In the genomic region with DNA sequence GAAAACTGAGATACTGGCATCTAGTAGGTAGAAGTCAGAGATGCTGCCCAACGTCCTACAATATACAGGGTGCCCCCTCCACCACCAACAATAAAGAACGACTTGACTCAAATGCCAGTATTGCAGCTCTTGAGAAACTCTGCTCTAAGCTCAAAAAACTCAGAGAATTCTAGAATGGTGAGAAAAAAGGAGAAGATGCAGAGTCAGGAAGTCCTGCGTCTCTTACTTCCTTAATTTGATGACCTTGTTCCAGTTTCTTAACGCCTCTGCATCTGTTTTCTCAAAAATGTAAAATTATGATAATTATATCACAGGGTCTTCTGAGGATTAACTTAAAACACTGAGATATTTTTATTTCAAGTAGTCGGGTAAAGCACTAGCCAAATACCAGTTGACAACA, we compare ENCODE assay signal across 18 cellular contexts. TPM values are rescaled to one million over a fixed set of nuclear protein-coding genes. Genes with fewer than 3 reads are reported as not detected.
A peak's percentile ranks its signal among the peaks of the same experiment; 100 is the strongest.
DNase-seq lines count a peak whose midpoint lies in the region; ATAC-seq, FAIRE-seq and TF ChIP-seq lines count a peak whose summit lies in the region.
"Had no signal": no experiment of that assay in that cellular context is flagged by ENCODE, and none has a peak within 500 bp of the region (broad histone marks: within the 10 kb centered on the region; RNA-seq: fewer than 3 reads in every experiment).

No MANE protein-coding gene starts in this region.

- TF ChIP-seq POLR2A in upper lobe of left lung (IDR thresholded peaks at IDR 0.05) = no peak

- CTCF ChIA-PET in PC-3 (lab: Charles Lee) = no interaction called here

- H3K36me3 ChIP-seq in upper lobe of left lung (peaks cover 0 to 4% (median 1%) of the 10 kb centered on the region in 4 donors), PC-3 (ENCODE audit: low read depth, low read length) (peaks cover 3% of the 10 kb centered on the region; the same call in 1 of the 2 replicates), kidney (ENCODE audit: control insufficient read depth in 1 of 2, insufficient read depth in 2 of 2, low read length in 2 of 2) (no peaks in the 10 kb centered on the region)

- peaks cover 28% of the 10 kb centered on the region for H3K4me1 Mint-ChIP-seq in activated naive CD8-positive, alpha-beta T cell treated with anti-CD3 and anti-CD28 coated beads, Interleukin-2, amount 10 ng/mL, durations not matched to agents 7 days and 5 days
- H3K4me1 Mint-ChIP-seq in activated naive CD8-positive, alpha-beta T cell treated with anti-CD3 and anti-CD28 coated beads for 36 hours = peaks cover 20% of the 10 kb centered on the region

- no peaks in the 10 kb centered on the region for H3K9me3 ChIP-seq in upper lobe of left lung
- H3K9me3 ChIP-seq in PC-3 (ENCODE audit: low read length) = no peaks in the 10 kb centered on the region
- no peaks in the 10 kb centered on the region for H3K9me3 ChIP-seq in kidney (ENCODE audit: control insufficient read depth in 1 of 2, low read length in 2 of 2)
- H3K9me3 ChIP-seq: esophagus muscularis mucosa, tibial artery had no signal

- no peaks in the 10 kb centered on the region for H3K9me2 ChIP-seq in PC-3 (replicated peaks; ENCODE audit: low read length)

- H2AFZ ChIP-seq in PC-3 (ENCODE audit: low read length) = no peak overlapping the region

- ATAC-seq in activated naive CD8-positive, alpha-beta T cell treated with anti-CD3 and anti-CD28 coated beads, Interleukin-2, amount 10 ng/mL, durations not matched to agents 7 days and 5 days (ENCODE audit: low read depth) = no peak
- no peak for ATAC-seq in upper lobe of left lung (ENCODE audit: low FRiP score in 2 of 2)
- ATAC-seq in PC-3 = no peak
- no peak for ATAC-seq in HG03432 (IDR thresholded peaks at IDR 0.05; ENCODE audit: unreplicated experiment)
- ATAC-seq: activated CD8-positive, alpha-beta memory T cell treated with anti-CD3 and anti-CD28 coated beads, Interleukin-2, amount 10 ng/mL, durations not matched to agents 7 days and 5 days; HCT116; left ventricle myocardium superior had no signal

- no peaks in the 10 kb centered on the region for H3F3A ChIP-seq in PC-3 (ENCODE audit: low read length, unreplicated experiment)

- 46 to 58% methylated on average over 5 of the region's 5 CpGs for WGBS in upper lobe of left lung, 2 donors

- H3K9me3 Mint-ChIP-seq in activated naive CD8-positive, alpha-beta T cell treated with anti-CD3 and anti-CD28 coated beads, Interleukin-2, amount 10 ng/mL, durations not matched to agents 7 days and 5 days = peaks cover 4% of the 10 kb centered on the region
- peaks cover 2% of the 10 kb centered on the region for H3K9me3 Mint-ChIP-seq in activated naive CD8-positive, alpha-beta T cell treated with anti-CD3 and anti-CD28 coated beads for 36 hours
- H3K9me3 Mint-ChIP-seq: activated naive CD4-positive, alpha-beta T cell treated with anti-CD3 and anti-CD28 coated beads, Interleukin-2, amount 50 U/mL, for 24 hours had no signal

- peaks cover 5% of the 10 kb centered on the region for H3K27me3 Mint-ChIP-seq in activated naive CD8-positive, alpha-beta T cell treated with anti-CD3 and anti-CD28 coated beads, Interleukin-2, amount 10 ng/mL, durations not matched to agents 7 days and 5 days
- peaks cover 5% of the 10 kb centered on the region for H3K27me3 Mint-ChIP-seq in activated naive CD8-positive, alpha-beta T cell treated with anti-CD3 and anti-CD28 coated beads for 36 hours
- H3K27me3 Mint-ChIP-seq: activated naive CD4-positive, alpha-beta T cell treated with anti-CD3 and anti-CD28 coated beads, Interleukin-2, amount 50 U/mL, for 24 hours had no signal

- peak overlapping the region; percentile 19 for H3K27ac Mint-ChIP-seq in activated naive CD8-positive, alpha-beta T cell treated with anti-CD3 and anti-CD28 coated beads, Interleukin-2, amount 10 ng/mL, durations not matched to agents 7 days and 5 days
- H3K27ac Mint-ChIP-seq in activated naive CD8-positive, alpha-beta T cell treated with anti-CD3 and anti-CD28 coated beads for 36 hours = no peak overlapping the region
- H3K27ac Mint-ChIP-seq: activated CD8-positive, alpha-beta memory T cell treated with anti-CD3 and anti-CD28 coated beads, Interleukin-2, amount 10 ng/mL, durations not matched to agents 7 days and 5 days; activated naive CD4-positive, alpha-beta T cell treated with anti-CD3 and anti-CD28 coated beads, Interleukin-2, amount 50 U/mL, for 24 hours had no signal

- POLR2A ChIA-PET in activated naive CD8-positive, alpha-beta T cell treated with anti-CD3 and anti-CD28 coated beads, Interleukin-2, amount 10 ng/mL, durations not matched to agents 7 days and 5 days (lab: Charles Lee) = interaction anchor here (0.7 kb wide), 1 partner anchor 390 kb away, joined by 3 read pairs; no protein-coding TSS in a partner anchor
- POLR2A ChIA-PET in PC-3 (lab: Charles Lee; ENCODE audit: unreplicated experiment) = no interaction called here

- H3K27ac ChIP-seq in caudate nucleus (ENCODE audit: low read depth, low read length) (peak overlapping the region; percentile 47), upper lobe of left lung (peak overlapping the region; percentile 45 to 91 (median 61)), PC-3 (ENCODE audit: low read length) (no peak overlapping the region), kidney (ENCODE audit: low read depth in 2 of 2, low read length in 2 of 2) (no peak overlapping the region)
- H3K27ac ChIP-seq: tibial artery had no signal

- FAIRE-seq in kidney (lab: Jason Lieb, UNC) = no peak

- H3K4me3 ChIP-seq in upper lobe of left lung = no peak overlapping the region
- no peak overlapping the region for H3K4me3 ChIP-seq in PC-3 (ENCODE audit: low read length)
- H3K4me3 ChIP-seq in kidney (ENCODE audit: low read length in 2 of 2) = no peak overlapping the region
- H3K4me3 ChIP-seq: esophagus muscularis mucosa, smooth muscle cell, tibial artery had no signal

- H3K4me3 Mint-ChIP-seq in activated naive CD8-positive, alpha-beta T cell treated with anti-CD3 and anti-CD28 coated beads, Interleukin-2, amount 10 ng/mL, durations not matched to agents 7 days and 5 days = no peak overlapping the region
- no peak overlapping the region for H3K4me3 Mint-ChIP-seq in activated naive CD8-positive, alpha-beta T cell treated with anti-CD3 and anti-CD28 coated beads for 36 hours
- H3K4me3 Mint-ChIP-seq: activated CD8-positive, alpha-beta memory T cell treated with anti-CD3 and anti-CD28 coated beads, Interleukin-2, amount 10 ng/mL, durations not matched to agents 7 days and 5 days; activated naive CD4-positive, alpha-beta T cell treated with anti-CD3 and anti-CD28 coated beads, Interleukin-2, amount 50 U/mL, for 24 hours had no signal

- intact Hi-C loops in PC-3 (cut with micrococcal nuclease) (no loop called here), kidney (cut with DNase I) (no loop called here)

- TF ChIP-seq CTCF in upper lobe of left lung (IDR thresholded peaks at IDR 0.05) = no peak
- TF ChIP-seq CTCF in PC-3 (conservative IDR thresholded peaks at IDR 0.05; ENCODE audit: low read depth, low read length) = no peak
- TF ChIP-seq CTCF in kidney (IDR thresholded peaks at IDR 0.05; ENCODE audit: borderline replicate concordance, extremely low read depth, insufficient read depth) = no peak

- no TSS peak for BruUV-seq in PC-3 (replicated peaks; lab: Mats Ljungman, UMichigan)

- H3K4me2 ChIP-seq in PC-3 (ENCODE audit: low read length) = no peak overlapping the region
- H3K4me2 ChIP-seq: smooth muscle cell had no signal

- H3K36me3 Mint-ChIP-seq in activated naive CD8-positive, alpha-beta T cell treated with anti-CD3 and anti-CD28 coated beads, Interleukin-2, amount 10 ng/mL, durations not matched to agents 7 days and 5 days = peaks cover 8% of the 10 kb centered on the region
- H3K36me3 Mint-ChIP-seq in activated naive CD8-positive, alpha-beta T cell treated with anti-CD3 and anti-CD28 coated beads for 36 hours = peaks cover 16% of the 10 kb centered on the region

- H3K9ac ChIP-seq in PC-3 (ENCODE audit: low read length) (no peak overlapping the region), kidney (ENCODE audit: low read length in 2 of 2) (no peak overlapping the region)

- H3K4me1 ChIP-seq in upper lobe of left lung (peaks cover 22 to 50% (median 25%) of the 10 kb centered on the region in 4 donors), PC-3 (ENCODE audit: insufficient read depth, low read length) (peaks cover 47% of the 10 kb centered on the region), kidney (ENCODE audit: control insufficient read depth in 1 of 2, insufficient read depth in 1 of 2, low read depth in 1 of 2, low read length in 2 of 2) (peaks cover 7 to 8% of the 10 kb centered on the region in 2 donors)

- H3K27me3 ChIP-seq in upper lobe of left lung = no peaks in the 10 kb centered on the region
- H3K27me3 ChIP-seq in PC-3 (ENCODE audit: low read length) = no peaks in the 10 kb centered on the region
- H3K27me3 ChIP-seq: esophagus muscularis mucosa, tibial artery had no signal

- H4K20me1 ChIP-seq in PC-3 (ENCODE audit: low read length) = no peaks in the 10 kb centered on the region

- no peak for DNase-seq in activated naive CD8-positive, alpha-beta T cell treated with anti-CD3 and anti-CD28 coated beads, Interleukin-2, amount 10 ng/mL, durations not matched to agents 7 days and 5 days
- no peak for DNase-seq in activated naive CD8-positive, alpha-beta T cell treated with anti-CD3 and anti-CD28 coated beads for 36 hours
- DNase-seq in NOMO-1 treated with DMSO at 0.1 percent for 48 hours (lab: John Stamatoyannopoulos, UW; ENCODE audit: unreplicated experiment) = peak; percentile 86
- no peak for DNase-seq in caudate nucleus (lab: John Stamatoyannopoulos, UW)
- no peak for DNase-seq in upper lobe of left lung
- no peak for DNase-seq in PC-3
- no peak for DNase-seq in kidney
- DNase-seq: activated CD8-positive, alpha-beta memory T cell treated with anti-CD3 and anti-CD28 coated beads, Interleukin-2, amount 10 ng/mL, durations not matched to agents 7 days and 5 days; hippocampal formation; left ventricle myocardium superior; NCI-H1436; NCI-H446 treated with DMSO at 0.1 percent for 48 hours; tibial artery had no signal

- H3K79me2 ChIP-seq in PC-3 (ENCODE audit: low read length) = peaks cover 31% of the 10 kb centered on the region

- no peak for TF ChIP-seq EP300 in upper lobe of left lung (IDR thresholded peaks at IDR 0.05)

RNA-seq across cellular contexts. Expression of a gene that starts 1.7 kb away (rescaled TPM):
- 10 to 100 TPM; 56.4 to 63.2 TPM for total RNA-seq in activated naive CD8-positive, alpha-beta T cell treated with anti-CD3 and anti-CD28 coated beads, Interleukin-2, amount 10 ng/mL, durations not matched to agents 7 days and 5 days
- 10 to 100 TPM; 70.6 to 82.0 TPM for total RNA-seq in activated naive CD8-positive, alpha-beta T cell treated with anti-CD3 and anti-CD28 coated beads for 36 hours
- total RNA-seq in upper lobe of left lung (100 to 1,000 TPM in 1 of 6 donors, 10 to 100 TPM in 5; 17.5 to 106 (median 39.4) TPM), PC-3 (2014; rRNA removed) (141 and 167 TPM in 2 replicates), kidney (110 TPM)
- 192 TPM for polyA plus RNA-seq in kidney (ENCODE audit: insufficient read depth, low read depth, low replicate concordance)

Comparison
In these comparisons a context has a peak if more than half of its experiments do, and no peak if none do; other contexts are left out.
1. H3K27ac ChIP-seq: peak in caudate nucleus (single experiment) and upper lobe of left lung (4 of 4); none in PC-3 (single experiment) and kidney (0 of 2).